12 cellular contexts compared by ENCODE assay signal in the genomic region with DNA sequence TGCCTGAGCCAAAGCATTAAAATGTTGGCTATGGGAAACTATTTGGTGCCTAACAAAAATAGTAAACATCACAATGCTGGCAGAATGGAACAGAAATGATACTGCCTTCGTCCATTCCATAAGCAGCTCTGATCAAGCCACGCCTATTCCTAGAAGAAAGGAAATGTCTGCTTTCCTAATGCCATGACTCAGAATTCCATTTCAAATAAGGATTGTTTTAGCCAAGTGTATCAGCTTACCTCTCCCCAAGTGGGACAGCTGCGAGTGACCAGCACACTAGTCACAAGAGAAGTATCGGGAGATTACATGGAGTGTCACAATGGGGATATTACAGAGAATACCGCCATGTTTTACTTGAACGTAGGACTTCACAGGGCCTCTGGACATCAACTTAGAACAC. TPM values are rescaled to one million over a fixed set of nuclear protein-coding genes. Genes with fewer than 3 reads are reported as not detected.
DNase-seq lines count a peak whose midpoint lies in the region; ATAC-seq and TF ChIP-seq lines count a peak whose summit lies in the region.
"Had no signal": no experiment of that assay in that cellular context is flagged by ENCODE, and none has a peak within 500 bp of the region (broad histone marks: within the 10 kb centered on the region; RNA-seq: fewer than 3 reads in every experiment).

No MANE protein-coding gene starts in this region.

- CTCF ChIA-PET in CD8-positive, alpha-beta T cell (lab: Charles Lee): no interaction called here

- H3K27me3 Mint-ChIP-seq in CD8-positive, alpha-beta T cell (ENCODE audit: low read depth): peaks cover 9% of the 10 kb centered on the region

- POLR2A ChIA-PET in CD8-positive, alpha-beta T cell (lab: Charles Lee): no interaction called here

- H3K27me3 ChIP-seq in psoas muscle (ENCODE audit: insufficient read depth in 3 of 3, low read length in 2 of 3): no peaks in the 10 kb centered on the region
- no peaks in the 10 kb centered on the region for H3K27me3 ChIP-seq in CD8-positive, alpha-beta T cell (ENCODE audit: insufficient read depth, low read length)

- H3K9me3 ChIP-seq in psoas muscle: no peaks in the 10 kb centered on the region
- no peaks in the 10 kb centered on the region for H3K9me3 ChIP-seq in CD8-positive, alpha-beta T cell (ENCODE audit: low read length)

- peak; percentile 92 for DNase-seq in EH (ENCODE audit: low read depth)
- peak; percentile 65 for DNase-seq in RKO (ENCODE audit: low spot score)
- peak; percentile 29 for DNase-seq in epithelial cell of proximal tubule (ENCODE audit: low read depth)
- peak in 1 of 2 donors; percentile 25 for DNase-seq in psoas muscle
- no peak for DNase-seq in activated effector memory CD4-positive, alpha-beta T cell treated with Interleukin-2 at 50 U/mL for 16 hours
- DNase-seq in CD8-positive, alpha-beta T cell: no peak
- DNase-seq in activated CD8-positive, alpha-beta memory T cell treated with anti-CD3 and anti-CD28 coated beads, Interleukin-2, amount 50 U/mL, for 48 hours: no peak
- no peak for DNase-seq in SHP77 (lab: John Stamatoyannopoulos, UW)
- DNase-seq: DMS 273 treated with DMSO at 0.1 percent for 48 hours; NCI-H774; stimulated activated CD4-positive, alpha-beta T cell treated with anti-CD3 and anti-CD28 coated beads, Interleukin-12 subunit alpha, Interleukin-12 subunit beta, amount 100 ng/mL, for 4 hours had no signal

- intact Hi-C loops in psoas muscle (cut with DNase I): loop anchor here in 1 of 2 donors (5.0 kb wide), 1 partner anchor 51 kb away; a partner anchor contains a TSS
- intact Hi-C loops in CD8-positive, alpha-beta T cell (cut with DNase I, micrococcal nuclease): no loop called here

- H3K27ac ChIP-seq in psoas muscle: peak overlapping the region; percentile 71
- no peak overlapping the region for H3K27ac ChIP-seq in CD8-positive, alpha-beta T cell (ENCODE audit: low read depth, low read length)

- no peaks in the 10 kb centered on the region for H3K36me3 Mint-ChIP-seq in CD8-positive, alpha-beta T cell

- peaks cover 11% of the 10 kb centered on the region for H3K4me1 ChIP-seq in psoas muscle
- no peaks in the 10 kb centered on the region for H3K4me1 ChIP-seq in CD8-positive, alpha-beta T cell (ENCODE audit: insufficient read depth, low read length)

- ATAC-seq in psoas muscle: peak; percentile 97 to 99 (median 98)
- ATAC-seq in CD8-positive, alpha-beta T cell: no peak

- TF ChIP-seq CTCF in epithelial cell of proximal tubule (conservative IDR thresholded peaks at IDR 0.05; ENCODE audit: low read depth, low read length): no peak
- TF ChIP-seq CTCF in psoas muscle (IDR thresholded peaks at IDR 0.05): no peak
- TF ChIP-seq CTCF in CD8-positive, alpha-beta T cell (IDR thresholded peaks at IDR 0.05): no peak

- 26 to 32% (median 27%) methylated on average over 6 of the region's 6 CpGs for WGBS in psoas muscle, 3 donors

- H3K4me3 ChIP-seq in epithelial cell of proximal tubule (ENCODE audit: low read depth, low read length): no peak overlapping the region
- H3K4me3 ChIP-seq in psoas muscle: no peak overlapping the region
- H3K4me3 ChIP-seq in CD8-positive, alpha-beta T cell (ENCODE audit: low read depth, low read length): no peak overlapping the region

- no peak overlapping the region for H3K4me3 Mint-ChIP-seq in CD8-positive, alpha-beta T cell
- H3K4me3 Mint-ChIP-seq: central memory CD8-positive, alpha-beta T cell had no signal

- no peaks in the 10 kb centered on the region for H3K9me3 Mint-ChIP-seq in CD8-positive, alpha-beta T cell
- H3K9me3 Mint-ChIP-seq: central memory CD8-positive, alpha-beta T cell had no signal

- H3K4me1 Mint-ChIP-seq in CD8-positive, alpha-beta T cell (ENCODE audit: low read depth): no peaks in the 10 kb centered on the region
- H3K4me1 Mint-ChIP-seq: central memory CD8-positive, alpha-beta T cell had no signal

- no peak overlapping the region for H3K27ac Mint-ChIP-seq in CD8-positive, alpha-beta T cell

- H3K36me3 ChIP-seq in psoas muscle (ENCODE audit: insufficient read depth in 1 of 2, low read depth in 1 of 2): no peaks in the 10 kb centered on the region
- no peaks in the 10 kb centered on the region for H3K36me3 ChIP-seq in CD8-positive, alpha-beta T cell (ENCODE audit: insufficient read depth, low read length)

RNA-seq across cellular contexts. Expression of a gene that starts 38.7 kb away (rescaled TPM):
- 0.46 and 2.0 TPM in 2 replicates for total RNA-seq in epithelial cell of proximal tubule
- total RNA-seq in psoas muscle: 1 to 10 TPM in 3 of 4 donors, under 1 TPM in 1; 0.71 to 5.2 (median 1.9) TPM
- 1 to 10 TPM; 1.1 to 1.7 (median 1.3) TPM for polyA plus RNA-seq in psoas muscle
- under 1 TPM in 1 of 2 experiments, not detected in 1; 0.17 TPM for total RNA-seq in CD8-positive, alpha-beta T cell

RNA-seq across cellular contexts. Expression of a gene that starts 45.6 kb away (rescaled TPM):
- 18.9 and 29.4 TPM in 2 replicates for total RNA-seq in epithelial cell of proximal tubule
- total RNA-seq in psoas muscle: 10 to 100 TPM in 3 of 4 donors, 1 to 10 TPM in 1; 5.5 to 15.5 (median 11.8) TPM
- polyA plus RNA-seq in psoas muscle: 10 to 100 TPM in 1 of 3 donors, 1 to 10 TPM in 2; 6.6 to 11.2 (median 9.9) TPM
- total RNA-seq in CD8-positive, alpha-beta T cell: 10 to 100 TPM; 30.5 to 36.8 TPM

RNA-seq across cellular contexts. Expression of a gene that starts 53.1 kb away (rescaled TPM):
- total RNA-seq in epithelial cell of proximal tubule: 3.5 and 6.1 TPM in 2 replicates
- 10 to 100 TPM; 22.8 to 27.8 (median 24.5) TPM for total RNA-seq in psoas muscle
- 10 to 100 TPM; 10.1 to 21.7 (median 10.3) TPM for polyA plus RNA-seq in psoas muscle
- 10 to 100 TPM; 13.9 to 16.7 TPM for total RNA-seq in CD8-positive, alpha-beta T cell

Comparison
In these comparisons a context has a peak if more than half of its experiments do, and no peak if none do; other contexts are left out.
1. DNase-seq: peak in EH (single experiment), RKO (single experiment) and epithelial cell of proximal tubule (single experiment); none in activated effector memory CD4-positive, alpha-beta T cell treated with Interleukin-2 at 50 U/mL for 16 hours (single experiment), CD8-positive, alpha-beta T cell (0 of 7), activated CD8-positive, alpha-beta memory T cell treated with anti-CD3 and anti-CD28 coated beads, Interleukin-2, amount 50 U/mL, for 48 hours (single experiment) and SHP77 (0 of 2).